In the genomic region with DNA sequence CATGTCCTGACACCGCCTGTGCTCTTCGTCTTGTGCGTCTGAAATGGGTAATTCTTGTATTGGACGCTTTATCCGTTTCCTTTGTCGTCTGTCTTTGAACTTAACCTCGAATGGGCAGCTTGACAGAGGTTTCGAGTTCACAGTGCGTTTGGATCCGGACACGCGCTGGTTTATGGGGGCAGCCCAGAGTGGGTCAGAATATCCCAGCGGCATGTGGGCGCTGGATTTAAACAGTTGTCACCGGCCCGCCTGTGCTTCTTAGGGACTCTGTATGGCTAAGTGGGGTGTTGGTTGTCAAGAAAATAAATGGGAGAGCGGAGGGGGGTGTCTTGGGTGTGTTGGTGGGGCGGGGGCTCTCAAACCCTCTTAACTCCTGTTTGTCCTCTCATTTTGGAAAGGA, we compare ENCODE assay signal across 11 cellular contexts.
DNase-seq lines count a peak whose midpoint lies in the region; ATAC-seq and TF ChIP-seq lines count a peak whose summit lies in the region.
"Had no signal": no experiment of that assay in that cellular context is flagged by ENCODE, and none has a peak within 500 bp of the region (broad histone marks: within the 10 kb centered on the region; RNA-seq: fewer than 3 reads in every experiment).

No MANE protein-coding gene starts in this region.

- no peaks in the 10 kb centered on the region for H3K27me3 Mint-ChIP-seq in activated CD4-positive, alpha-beta T cell treated with anti-CD3 and anti-CD28 coated beads for 36 hours
- H3K27me3 Mint-ChIP-seq in endothelial cell (ENCODE audit: unreplicated experiment) = peaks cover 5% of the 10 kb centered on the region
- H3K27me3 Mint-ChIP-seq: IgD-negative memory B cell had no signal

- H3K4me1 Mint-ChIP-seq in activated CD4-positive, alpha-beta T cell treated with anti-CD3 and anti-CD28 coated beads for 36 hours = peaks cover 35% of the 10 kb centered on the region
- peaks cover 32% of the 10 kb centered on the region for H3K4me1 Mint-ChIP-seq in endothelial cell (ENCODE audit: unreplicated experiment)
- H3K4me1 Mint-ChIP-seq: IgD-negative memory B cell had no signal

- H3K4me3 ChIP-seq in skeletal muscle cell (ENCODE audit: low read depth, low read length) = peak overlapping the region; percentile 71
- H3K4me3 ChIP-seq: colonic mucosa had no signal

- DNase-seq in activated CD4-positive, alpha-beta T cell treated with anti-CD3 and anti-CD28 coated beads for 36 hours = no peak
- no peak for DNase-seq in activated CD4-positive, alpha-beta T cell treated with anti-CD3 and anti-CD28 coated beads, Interleukin-2, amount 50 U/mL, for 48 hours
- DNase-seq in RWPE1 (ENCODE audit: low spot score) (no peak), endothelial cell (ENCODE audit: low spot score) (no peak), skeletal muscle cell (ENCODE audit: low read depth) (no peak), GDM1 (lab: John Stamatoyannopoulos, UW) (no peak)
- DNase-seq: colonic mucosa, NCI-H226 had no signal

- CTCF ChIA-PET in activated CD4-positive, alpha-beta T cell treated with anti-CD3 and anti-CD28 coated beads for 36 hours (lab: Charles Lee) = interaction anchor here (0.6 to 1.6 kb wide), 4 partner anchors 8 to 28 kb away, joined by 3 to 9 read pairs (median 4); no protein-coding TSS in a partner anchor
- CTCF ChIA-PET in RWPE1 (lab: Yijun Ruan, JAX) = no interaction called here

- TF ChIP-seq CTCF in RWPE1 (conservative IDR thresholded peaks at IDR 0.05; ENCODE audit: low read depth) (no peak), endothelial cell (IDR thresholded peaks at IDR 0.05; ENCODE audit: unreplicated experiment) (no peak)

- H3K27ac ChIP-seq in RWPE1 = peak overlapping the region; percentile 88
- H3K27ac ChIP-seq: colonic mucosa had no signal

- ATAC-seq in activated CD4-positive, alpha-beta T cell treated with anti-CD3 and anti-CD28 coated beads for 36 hours = no peak
- no peak for ATAC-seq in GM18858 (IDR thresholded peaks at IDR 0.05; ENCODE audit: unreplicated experiment)
- no peak for ATAC-seq in GM21526 (IDR thresholded peaks at IDR 0.05; ENCODE audit: low FRiP score, unreplicated experiment)

- peak overlapping the region; percentile 90 for H3K4me3 Mint-ChIP-seq in activated CD4-positive, alpha-beta T cell treated with anti-CD3 and anti-CD28 coated beads for 36 hours
- H3K4me3 Mint-ChIP-seq in endothelial cell (ENCODE audit: unreplicated experiment) = peak overlapping the region; percentile 98
- H3K4me3 Mint-ChIP-seq: IgD-negative memory B cell had no signal

- intact Hi-C loops in activated CD4-positive, alpha-beta T cell treated with anti-CD3 and anti-CD28 coated beads for 36 hours (cut with DNase I, micrococcal nuclease) = loop anchor here in 1 of 2 experiments (5.0 kb wide), 1 partner anchor 52 kb away; no protein-coding TSS in a partner anchor

- H3K36me3 Mint-ChIP-seq in activated CD4-positive, alpha-beta T cell treated with anti-CD3 and anti-CD28 coated beads for 36 hours (ENCODE audit: low read depth) = peaks cover 38% of the 10 kb centered on the region
- peaks cover 8% of the 10 kb centered on the region for H3K36me3 Mint-ChIP-seq in endothelial cell (ENCODE audit: low read depth, unreplicated experiment)
- H3K36me3 Mint-ChIP-seq: IgD-negative memory B cell had no signal

- POLR2A ChIA-PET in activated CD4-positive, alpha-beta T cell treated with anti-CD3 and anti-CD28 coated beads for 36 hours (lab: Charles Lee) = no interaction called here
- POLR2A ChIA-PET in RWPE1 (lab: Yijun Ruan, JAX; ENCODE audit: low non-redundant PET) = no interaction called here

- H3K9me3 Mint-ChIP-seq in activated CD4-positive, alpha-beta T cell treated with anti-CD3 and anti-CD28 coated beads for 36 hours (ENCODE audit: low read depth) = no peaks in the 10 kb centered on the region
- no peaks in the 10 kb centered on the region for H3K9me3 Mint-ChIP-seq in endothelial cell (ENCODE audit: unreplicated experiment)
- H3K9me3 Mint-ChIP-seq: IgD-negative memory B cell had no signal

- H3K27ac Mint-ChIP-seq in activated CD4-positive, alpha-beta T cell treated with anti-CD3 and anti-CD28 coated beads for 36 hours = peak overlapping the region; percentile 96
- peak overlapping the region; percentile 91 for H3K27ac Mint-ChIP-seq in endothelial cell (ENCODE audit: unreplicated experiment)
- H3K27ac Mint-ChIP-seq: IgD-negative memory B cell had no signal
